ENCODE assay signal across 12 cellular contexts in genomic region chr2:135962401-135963138, GRCh38. TPM values are rescaled to one million over a fixed set of nuclear protein-coding genes. Genes with fewer than 3 reads are reported as not detected.
A peak's percentile ranks its signal among the peaks of the same experiment; 100 is the strongest.
DNase-seq lines count a peak whose midpoint lies in the region; ATAC-seq and TF ChIP-seq lines count a peak whose summit lies in the region.
"Had no signal": no experiment of that assay in that cellular context is flagged by ENCODE, and none has a peak within 500 bp of the region (broad histone marks: within the 10 kb centered on the region; RNA-seq: fewer than 3 reads in every experiment).

No MANE protein-coding gene starts in this region.

- ATAC-seq in HG03135 (IDR thresholded peaks at IDR 0.05; ENCODE audit: unreplicated experiment), result peak; percentile 57
- no peak for ATAC-seq in GM19035 (IDR thresholded peaks at IDR 0.05; ENCODE audit: unreplicated experiment)

- H3K4me1 ChIP-seq in neutrophil (ENCODE audit: control insufficient read depth in 1 of 2, insufficient read depth in 1 of 2, low read depth in 1 of 2, low read length in 1 of 2), result peaks cover 36 to 50% of the 10 kb centered on the region in 2 experiments

- TF ChIP-seq CTCF in neutrophil (IDR thresholded peaks at IDR 0.05), result no peak
- TF ChIP-seq CTCF in HFFc6 (IDR thresholded peaks at IDR 0.05), result no peak

- no peaks in the 10 kb centered on the region for H3K36me3 ChIP-seq in neutrophil

- peak overlapping the region; percentile 26 for H3K4me3 Mint-ChIP-seq in activated CD4-positive, alpha-beta T cell treated with anti-CD3 and anti-CD28 coated beads, Interleukin-2, amount 10 ng/mL, durations not matched to agents 7 days and 5 days
- peak overlapping the region; percentile 54 for H3K4me3 Mint-ChIP-seq in activated T-helper 1 cell treated with anti-CD3 and anti-CD28 coated beads, Interleukin-12 subunit alpha, Interleukin-12 subunit beta, Interleukin-2, Interleukin-4 antibody, amounts not matched to agents 30 ng/mL and 10 ng/mL and 1 ng/mL, durations not matched to agents 14 hours and 24 hours and 36 hours
- no peak overlapping the region for H3K4me3 Mint-ChIP-seq in HFFc6

- H3K9me3 ChIP-seq in neutrophil, result no peaks in the 10 kb centered on the region
- H3K9me3 ChIP-seq: heart right ventricle had no signal

- H3K27me3 Mint-ChIP-seq in activated CD4-positive, alpha-beta T cell treated with anti-CD3 and anti-CD28 coated beads, Interleukin-2, amount 10 ng/mL, durations not matched to agents 7 days and 5 days, result no peaks in the 10 kb centered on the region
- no peaks in the 10 kb centered on the region for H3K27me3 Mint-ChIP-seq in activated T-helper 1 cell treated with anti-CD3 and anti-CD28 coated beads, Interleukin-12 subunit alpha, Interleukin-12 subunit beta, Interleukin-2, Interleukin-4 antibody, amounts not matched to agents 30 ng/mL and 10 ng/mL and 1 ng/mL, durations not matched to agents 14 hours and 24 hours and 36 hours (ENCODE audit: insufficient read depth)
- no peaks in the 10 kb centered on the region for H3K27me3 Mint-ChIP-seq in HFFc6 (ENCODE audit: insufficient read depth)

- H3K27ac Mint-ChIP-seq in activated CD4-positive, alpha-beta T cell treated with anti-CD3 and anti-CD28 coated beads, Interleukin-2, amount 10 ng/mL, durations not matched to agents 7 days and 5 days, result peak overlapping the region; percentile 86
- peak overlapping the region; percentile 80 for H3K27ac Mint-ChIP-seq in activated T-helper 1 cell treated with anti-CD3 and anti-CD28 coated beads, Interleukin-12 subunit alpha, Interleukin-12 subunit beta, Interleukin-2, Interleukin-4 antibody, amounts not matched to agents 30 ng/mL and 10 ng/mL and 1 ng/mL, durations not matched to agents 14 hours and 24 hours and 36 hours
- H3K27ac Mint-ChIP-seq in HFFc6, result no peak overlapping the region

- peak overlapping the region; percentile 80 for H3K27ac ChIP-seq in neutrophil

- H3K4me1 Mint-ChIP-seq in activated CD4-positive, alpha-beta T cell treated with anti-CD3 and anti-CD28 coated beads, Interleukin-2, amount 10 ng/mL, durations not matched to agents 7 days and 5 days, result peaks cover 58% of the 10 kb centered on the region
- H3K4me1 Mint-ChIP-seq in activated T-helper 1 cell treated with anti-CD3 and anti-CD28 coated beads, Interleukin-12 subunit alpha, Interleukin-12 subunit beta, Interleukin-2, Interleukin-4 antibody, amounts not matched to agents 30 ng/mL and 10 ng/mL and 1 ng/mL, durations not matched to agents 14 hours and 24 hours and 36 hours (ENCODE audit: low read depth), result peaks cover 52% of the 10 kb centered on the region
- H3K4me1 Mint-ChIP-seq in HFFc6 (ENCODE audit: low read depth), result peaks cover 20% of the 10 kb centered on the region

- DNase-seq in activated CD4-positive, alpha-beta T cell treated with anti-CD3 and anti-CD28 coated beads, Interleukin-2, amount 10 ng/mL, durations not matched to agents 7 days and 5 days, result no peak
- DNase-seq in activated CD4-positive, alpha-beta T cell treated with anti-CD3 and anti-CD28 coated beads, Interleukin-2, amount 50 U/mL, for 48 hours, result no peak
- no peak for DNase-seq in activated T-helper 1 cell treated with anti-CD3 and anti-CD28 coated beads, Interleukin-12 subunit alpha, Interleukin-12 subunit beta, Interleukin-2, Interleukin-4 antibody, amounts not matched to agents 30 ng/mL and 10 ng/mL and 1 ng/mL, durations not matched to agents 14 hours and 24 hours and 36 hours (ENCODE audit: low spot score)
- DNase-seq in T-helper 9 cell (no peak), HFFc6 (no peak)
- DNase-seq: ACHN, anterior cingulate cortex, heart right ventricle, NCI-H345 had no signal

- H3K27me3 ChIP-seq in neutrophil, result no peaks in the 10 kb centered on the region
- H3K27me3 ChIP-seq: heart right ventricle had no signal

- H3K36me3 Mint-ChIP-seq in activated CD4-positive, alpha-beta T cell treated with anti-CD3 and anti-CD28 coated beads, Interleukin-2, amount 10 ng/mL, durations not matched to agents 7 days and 5 days (ENCODE audit: low read depth), result peaks cover 55% of the 10 kb centered on the region
- H3K36me3 Mint-ChIP-seq in activated T-helper 1 cell treated with anti-CD3 and anti-CD28 coated beads, Interleukin-12 subunit alpha, Interleukin-12 subunit beta, Interleukin-2, Interleukin-4 antibody, amounts not matched to agents 30 ng/mL and 10 ng/mL and 1 ng/mL, durations not matched to agents 14 hours and 24 hours and 36 hours (ENCODE audit: low read depth), result peaks cover 40% of the 10 kb centered on the region
- H3K36me3 Mint-ChIP-seq in HFFc6 (ENCODE audit: low read depth), result peaks cover 13% of the 10 kb centered on the region

- POLR2A ChIA-PET in activated CD4-positive, alpha-beta T cell treated with anti-CD3 and anti-CD28 coated beads, Interleukin-2, amount 10 ng/mL, durations not matched to agents 7 days and 5 days (lab: Charles Lee), result interaction anchor here (0.5 kb wide), 1 partner anchor 14 kb away, joined by 7 read pairs; no protein-coding TSS in a partner anchor

- CTCF ChIA-PET in activated CD4-positive, alpha-beta T cell treated with anti-CD3 and anti-CD28 coated beads, Interleukin-2, amount 10 ng/mL, durations not matched to agents 7 days and 5 days (lab: Charles Lee), result no interaction called here

- no peaks in the 10 kb centered on the region for H3K9me3 Mint-ChIP-seq in activated CD4-positive, alpha-beta T cell treated with anti-CD3 and anti-CD28 coated beads, Interleukin-2, amount 10 ng/mL, durations not matched to agents 7 days and 5 days
- no peaks in the 10 kb centered on the region for H3K9me3 Mint-ChIP-seq in activated T-helper 1 cell treated with anti-CD3 and anti-CD28 coated beads, Interleukin-12 subunit alpha, Interleukin-12 subunit beta, Interleukin-2, Interleukin-4 antibody, amounts not matched to agents 30 ng/mL and 10 ng/mL and 1 ng/mL, durations not matched to agents 14 hours and 24 hours and 36 hours
- no peaks in the 10 kb centered on the region for H3K9me3 Mint-ChIP-seq in HFFc6

- H3K4me3 ChIP-seq in neutrophil (ENCODE audit: low read depth in 1 of 2, low read length in 1 of 2), result no peak overlapping the region
- H3K4me3 ChIP-seq: heart right ventricle had no signal

- intact Hi-C loops in activated T-helper 1 cell treated with anti-CD3 and anti-CD28 coated beads, Interleukin-12 subunit alpha, Interleukin-12 subunit beta, Interleukin-2, Interleukin-4 antibody, amounts not matched to agents 30 ng/mL and 10 ng/mL and 1 ng/mL, durations not matched to agents 14 hours and 24 hours and 36 hours (cut with micrococcal nuclease), result loop anchor here (1.0 kb wide), 5 partner anchors 9 to 420 kb away; partner anchors contain the start of gene DARS1

RNA-seq across cellular contexts. Expression of gene DARS1, which starts 22.9 kb away (rescaled TPM):
- total RNA-seq in activated CD4-positive, alpha-beta T cell treated with anti-CD3 and anti-CD28 coated beads, Interleukin-2, amount 10 ng/mL, durations not matched to agents 7 days and 5 days, result 10 to 100 TPM; 90.8 to 90.9 TPM
- total RNA-seq in activated T-helper 1 cell treated with anti-CD3 and anti-CD28 coated beads, Interleukin-12 subunit alpha, Interleukin-12 subunit beta, Interleukin-2, Interleukin-4 antibody, amounts not matched to agents 30 ng/mL and 10 ng/mL and 1 ng/mL, durations not matched to agents 14 hours and 24 hours and 36 hours, result 132 and 140 TPM in 2 replicates
- total RNA-seq in HFFc6 (2021; fragmentation: NEBNext Ultra II Directional; extraction: Animal tissue kit (Norgen Biotek cat#: 25700)), result 10 to 100 TPM; 65.6 to 74.3 (median 71.3) TPM
